In genomic region chr12:68078737-68079136, GRCh38 we compare ENCODE assay signal across 23 cellular contexts.
"Had no signal": no experiment of that assay in that cellular context is flagged by ENCODE, and none has a peak within 500 bp of the region (broad histone marks: within the 10 kb centered on the region; RNA-seq: fewer than 3 reads in every experiment).

No MANE protein-coding gene starts in this region.

- H3K36me3 ChIP-seq: left ventricle myocardium inferior, lower lobe of right lung, neutrophil, spleen had no signal

- H3K27me3 ChIP-seq: neutrophil, spleen had no signal

- ATAC-seq: foreskin keratinocyte; left cardiac atrium; lower lobe of right lung; sciatic nerve; stimulated activated naive B cell treated with anti-CD40 and anti-IgM and Interleukin-4, amounts not matched to agents 10 μg/mL and 1 μg/mL and 100 μg/mL, for 72 hours had no signal

- H3K27ac Mint-ChIP-seq: endodermal cell; memory B cell; stimulated activated naive B cell treated with anti-CD40 and anti-IgM and Interleukin-4, amounts not matched to agents 10 μg/mL and 1 μg/mL and 100 μg/mL, for 72 hours; type B pancreatic cell had no signal

- DNase-seq: effector CD4-positive, alpha-beta T cell; endodermal cell; erythroblast; foreskin keratinocyte; immature natural killer cell; kidney; left cardiac atrium; left ventricle myocardium inferior; lower lobe of right lung; midbrain; nephron progenitor cell; psoas muscle; retina; spleen; stimulated activated CD4-positive, alpha-beta T cell treated with anti-CD3 and anti-CD28 coated beads, Interleukin-15, amount 100 ng/mL, for 24 hours; stimulated activated CD4-positive, alpha-beta T cell treated with anti-CD3 and anti-CD28 coated beads, Interleukin-1b, Interleukin-23, amount 100 ng/mL, for 48 hours; stimulated activated CD4-positive, alpha-beta T cell treated with anti-CD3 and anti-CD28 coated beads, Interleukin-4, amount 100 ng/mL, for 24 hours; stimulated activated naive B cell treated with anti-CD40 and anti-IgM and Interleukin-4, amounts not matched to agents 10 μg/mL and 1 μg/mL and 100 μg/mL, for 72 hours had no signal

- H3K4me3 Mint-ChIP-seq: endodermal cell; memory B cell; nephron progenitor cell; stimulated activated naive B cell treated with anti-CD40 and anti-IgM and Interleukin-4, amounts not matched to agents 10 μg/mL and 1 μg/mL and 100 μg/mL, for 72 hours; type B pancreatic cell had no signal

- H3K4me1 ChIP-seq: foreskin keratinocyte, left ventricle myocardium inferior, lower lobe of right lung, psoas muscle had no signal

- H3K4me1 Mint-ChIP-seq: memory B cell had no signal

- H3K27me3 Mint-ChIP-seq: memory B cell; stimulated activated naive B cell treated with anti-CD40 and anti-IgM and Interleukin-4, amounts not matched to agents 10 μg/mL and 1 μg/mL and 100 μg/mL, for 72 hours; type B pancreatic cell had no signal

- H3K4me3 ChIP-seq: coronary artery, left ventricle myocardium inferior, lower lobe of right lung, psoas muscle, spleen had no signal

- H3K36me3 Mint-ChIP-seq: type B pancreatic cell had no signal

- H3K27ac ChIP-seq: coronary artery, foreskin keratinocyte, left ventricle myocardium inferior, lower lobe of right lung, neutrophil, psoas muscle, spleen had no signal
